In genomic region chr17:4607261-4607731, GRCh38 we compare ENCODE assay signal across 14 cellular contexts. TPM values are rescaled to one million over a fixed set of nuclear protein-coding genes. Genes with fewer than 3 reads are reported as not detected.
DNase-seq lines count a peak whose midpoint lies in the region; ATAC-seq and TF ChIP-seq lines count a peak whose summit lies in the region.
"Had no signal": no experiment of that assay in that cellular context is flagged by ENCODE, and none has a peak within 500 bp of the region (broad histone marks: within the 10 kb centered on the region; RNA-seq: fewer than 3 reads in every experiment).

No MANE protein-coding gene starts in this region.

- peaks cover 10% of the 10 kb centered on the region for H3K27me3 Mint-ChIP-seq in GM23338 (ENCODE audit: insufficient read depth, low read depth, poor library complexity)

- no peak overlapping the region for H3K9ac ChIP-seq in duodenal mucosa (ENCODE audit: low read depth in 1 of 2, low read length in 2 of 2)

- H3K4me1 ChIP-seq in GM23338 (ENCODE audit: insufficient read depth) (no peaks in the 10 kb centered on the region), duodenal mucosa (ENCODE audit: control insufficient read depth in 1 of 2, insufficient read depth in 2 of 2, low read length in 2 of 2) (peaks cover 14 to 28% of the 10 kb centered on the region in 2 donors)

- H3K27ac ChIP-seq in GM23338 (ENCODE audit: low read depth) (no peak overlapping the region), duodenal mucosa (ENCODE audit: low read depth, low read length) (peak overlapping the region; percentile 47)

- no peaks in the 10 kb centered on the region for H4K20me1 ChIP-seq in GM23338 (replicated peaks; ENCODE audit: insufficient read depth)

- H3K4me3 Mint-ChIP-seq in GM23338: no peak overlapping the region
- H3K4me3 Mint-ChIP-seq: effector memory CD8-positive, alpha-beta T cell had no signal

- no peaks in the 10 kb centered on the region for H3K9me3 ChIP-seq in duodenal mucosa (ENCODE audit: control insufficient read depth in 1 of 2, low read length in 2 of 2)

- H3K36me3 ChIP-seq in GM23338 (ENCODE audit: insufficient read depth): no peaks in the 10 kb centered on the region
- no peaks in the 10 kb centered on the region for H3K36me3 ChIP-seq in duodenal mucosa (ENCODE audit: control insufficient read depth in 1 of 2, insufficient read depth in 2 of 2, low read length in 2 of 2)

- no peaks in the 10 kb centered on the region for H3K79me2 ChIP-seq in GM23338 (replicated peaks; ENCODE audit: insufficient read depth)

- DNase-seq in GM23338 (ENCODE audit: low spot score): no peak
- DNase-seq in left lobe of liver (ENCODE audit: low spot score): no peak
- DNase-seq in sciatic nerve (ENCODE audit: low spot score): no peak
- DNase-seq in COLO829 (ENCODE audit: low spot score): no peak
- DNase-seq in stimulated activated CD4-positive, alpha-beta T cell treated with anti-CD3 and anti-CD28 coated beads, Interleukin-4, amount 100 ng/mL, for 1 hour: no peak
- DNase-seq: DMS79; effector memory CD8-positive, alpha-beta T cell; NCI-H1417; NCI-H524 treated with DMSO at 0.1 percent for 48 hours; SHP77 had no signal

- no peaks in the 10 kb centered on the region for H3K9me3 Mint-ChIP-seq in GM23338
- H3K9me3 Mint-ChIP-seq: effector memory CD8-positive, alpha-beta T cell had no signal

- no peak; the same call in 2 of the 3 replicates for ATAC-seq in GM23338
- ATAC-seq in left lobe of liver: peak; percentile 59
- ATAC-seq in sciatic nerve: peak; percentile 56
- ATAC-seq in GM21528 (IDR thresholded peaks at IDR 0.05; ENCODE audit: low FRiP score, unreplicated experiment): no peak
- no peak for ATAC-seq in HG03175 (IDR thresholded peaks at IDR 0.05; ENCODE audit: unreplicated experiment)
- ATAC-seq: effector memory CD8-positive, alpha-beta T cell had no signal

- peak overlapping the region; percentile 55 for H3K27ac Mint-ChIP-seq in GM23338
- H3K27ac Mint-ChIP-seq: effector memory CD8-positive, alpha-beta T cell had no signal

- H3F3A ChIP-seq in GM23338 (replicated peaks; ENCODE audit: low read depth): no peaks in the 10 kb centered on the region

- peaks cover 20% of the 10 kb centered on the region for H3K4me1 Mint-ChIP-seq in GM23338

- no peak for TF ChIP-seq CTCF in GM23338 (conservative IDR thresholded peaks at IDR 0.05; ENCODE audit: low read depth in 2 of 2)

- H2AFZ ChIP-seq in GM23338: 0 out of 2 replicates have a peak overlapping the region, but pooled peaks have one; percentile 32

- H3K4me3 ChIP-seq in GM23338 (no peak overlapping the region), duodenal mucosa (ENCODE audit: low read depth in 1 of 2, low read length in 2 of 2) (peak overlapping the region in 1 of 2 donors; percentile 6)

- no peaks in the 10 kb centered on the region; the same call in 2 of the 3 replicates for H3K36me3 Mint-ChIP-seq in GM23338 (ENCODE audit: low read depth)

- intact Hi-C loops in sciatic nerve (cut with DNase I): no loop called here

- H3K4me2 ChIP-seq in GM23338: no peak overlapping the region

- no peaks in the 10 kb centered on the region for H3K27me3 ChIP-seq in GM23338 (ENCODE audit: insufficient read depth)
- H3K27me3 ChIP-seq in duodenal mucosa (ENCODE audit: control insufficient read depth in 1 of 2, insufficient read depth in 2 of 2, low read length in 2 of 2): no peaks in the 10 kb centered on the region

- no peaks in the 10 kb centered on the region for H3K9me2 ChIP-seq in GM23338 (ENCODE audit: insufficient read depth)

TF ChIP-seq in GM23338, 12 proteins besides CTCF, POLR2A, EP300 and RAD21 (continues in another document):
- TF ChIP-seq ZNF462 (CRISPR knock-in tag; IDR thresholded peaks at IDR 0.05) (no peak), EZH2 (IDR thresholded peaks at IDR 0.05; ENCODE audit: low read depth, unreplicated experiment) (no peak), JUNB (IDR thresholded peaks at IDR 0.05; ENCODE audit: unreplicated experiment) (no peak), POLR2AphosphoS5 (IDR thresholded peaks at IDR 0.05; ENCODE audit: low read depth) (no peak), CREB1 (CRISPR knock-in tag; IDR thresholded peaks at IDR 0.05; ENCODE audit: low read depth) (no peak), ZNF114 (CRISPR knock-in tag; IDR thresholded peaks at IDR 0.05) (no peak), EZH2phosphoT487 (IDR thresholded peaks at IDR 0.05; ENCODE audit: unreplicated experiment) (no peak), NANOG (IDR thresholded peaks at IDR 0.05; ENCODE audit: borderline replicate concordance) (no peak)

RNA-seq across cellular contexts. Expression of gene SMTNL2, which starts 23.0 kb away (rescaled TPM):
- total RNA-seq in GM23338 (2014; rRNA removed; shearing (Covaris generic)): 1.7 and 4.3 TPM in 2 replicates
- polyA plus RNA-seq in GM23338 (2016; fragmentation: Nextera tagmentation; extraction: Ambion mirVana): 1.3 and 3.1 TPM in 2 replicates
- total RNA-seq in left lobe of liver (not detected), sciatic nerve (1.6 TPM)

RNA-seq across cellular contexts. Expression of gene ALOX15, which starts 34.2 kb away (rescaled TPM):
- total RNA-seq in GM23338 (2014; rRNA removed; shearing (Covaris generic)): 1.1 and 1.4 TPM in 2 replicates
- 0.28 and 1.2 TPM in 2 replicates for polyA plus RNA-seq in GM23338 (2016; fragmentation: Nextera tagmentation; extraction: Ambion mirVana)
- total RNA-seq in left lobe of liver (0.70 TPM), sciatic nerve (0.45 TPM)
- total RNA-seq: H4 had no signal

RNA-seq across cellular contexts. Expression of gene GGT6, which starts 46.9 kb away (rescaled TPM):
- 0.24 TPM in 1 of 2 replicates, not detected in the other for total RNA-seq in GM23338 (2014; rRNA removed; shearing (Covaris generic))
- 0.12 TPM in 1 of 2 replicates, not detected in the other for polyA plus RNA-seq in GM23338 (2016; fragmentation: Nextera tagmentation; extraction: Ambion mirVana)
- 0.35 TPM for total RNA-seq in left lobe of liver
- total RNA-seq in sciatic nerve: not detected
- total RNA-seq: H4 had no signal

RNA-seq across cellular contexts. Expression of gene MYBBP1A, which starts 52.1 kb away (rescaled TPM):
- total RNA-seq in GM23338 (2014; rRNA removed; shearing (Covaris generic)): 169 and 213 TPM in 2 replicates
- 66.4 and 70.7 TPM in 2 replicates for polyA plus RNA-seq in GM23338 (2016; fragmentation: Nextera tagmentation; extraction: Ambion mirVana)
- total RNA-seq in left lobe of liver: 18.5 TPM
- total RNA-seq in sciatic nerve: 45.1 TPM

Comparison
In these comparisons a context has a peak if more than half of its experiments do, and no peak if none do; other contexts are left out.
1. ATAC-seq: peak in left lobe of liver (single experiment) and sciatic nerve (single experiment); none in GM23338 (single experiment), GM21528 (single experiment) and HG03175 (single experiment).